Comparison of ENCODE assay signal across 22 cellular contexts in genomic region chr5:89028579-89029272, GRCh38.
DNase-seq lines count a peak whose midpoint lies in the region; ATAC-seq and TF ChIP-seq lines count a peak whose summit lies in the region.
"Had no signal": no experiment of that assay in that cellular context is flagged by ENCODE, and none has a peak within 500 bp of the region (broad histone marks: within the 10 kb centered on the region; RNA-seq: fewer than 3 reads in every experiment).

No MANE protein-coding gene starts in this region.

- no peak for ATAC-seq in IMR-90 (ENCODE audit: low read depth)
- ATAC-seq: heart left ventricle; naive thymus-derived CD4-positive, alpha-beta T cell; pancreas; Right ventricle myocardium inferior had no signal

- H3K36me3 ChIP-seq in IMR-90 (ENCODE audit: control insufficient read depth, insufficient read depth, low read length) (no peaks in the 10 kb centered on the region), prostate gland (no peaks in the 10 kb centered on the region), MG63 (no peaks in the 10 kb centered on the region)
- H3K36me3 ChIP-seq: esophagus squamous epithelium, heart left ventricle, pancreas, vagina had no signal

- H3K27ac ChIP-seq in IMR-90 (ENCODE audit: insufficient read depth, low read length): no peak overlapping the region
- no peak overlapping the region for H3K27ac ChIP-seq in prostate gland
- H3K27ac ChIP-seq: esophagus squamous epithelium, heart left ventricle, pancreas, vagina had no signal

- TF ChIP-seq CTCF in IMR-90 (conservative IDR thresholded peaks at IDR 0.05; ENCODE audit: low read depth, low read length) (no peak), prostate gland (IDR thresholded peaks at IDR 0.05) (no peak)

- no TSS peak for BruUV-seq in IMR-90 (replicated peaks; lab: Mats Ljungman, UMichigan)

- no peak overlapping the region for H2AK9ac ChIP-seq in IMR-90 (replicated peaks; ENCODE audit: low read depth, low read length, poor library complexity)

- TF ChIP-seq POLR2A in IMR-90 (IDR thresholded peaks at IDR 0.05; ENCODE audit: low read depth, low read length): no peak
- no peak for TF ChIP-seq POLR2A in prostate gland (IDR thresholded peaks at IDR 0.05)

- H3K27me3 ChIP-seq in IMR-90 (ENCODE audit: control insufficient read depth, insufficient read depth, low read length) (no peaks in the 10 kb centered on the region), prostate gland (replicated peaks; ENCODE audit: insufficient read depth) (no peaks in the 10 kb centered on the region), MG63 (no peaks in the 10 kb centered on the region)
- H3K27me3 ChIP-seq: esophagus squamous epithelium, heart left ventricle, pancreas, vagina had no signal

- H4K91ac ChIP-seq in IMR-90 (ENCODE audit: insufficient read depth, low read depth, low read length): no peak overlapping the region

- no peak overlapping the region for H3K18ac ChIP-seq in IMR-90 (ENCODE audit: low read depth, low read length)

- POLR2A ChIA-PET in IMR-90 (lab: Charles Lee; ENCODE audit: unreplicated experiment): no interaction called here

- H3K4me2 ChIP-seq in IMR-90 (ENCODE audit: low read depth, low read length): no peak overlapping the region

- no peak overlapping the region for H4K5ac ChIP-seq in IMR-90 (ENCODE audit: low read depth, low read length)

- in situ Hi-C loops in IMR-90 (cut with MboI; ENCODE audit: low sequenced_read_pairs): no loop called here

- H3K14ac ChIP-seq in IMR-90 (replicated peaks; ENCODE audit: low read depth, low read length): no peak overlapping the region

- CTCF ChIA-PET in IMR-90 (lab: Yijun Ruan, JAX): no interaction called here

- dilution Hi-C loops in IMR-90 (cut with HindIII; ENCODE audit: low sequenced_read_pairs, unreplicated experiment): no loop called here

- DNase-seq in ELR (ENCODE audit: low read depth) (peak; percentile 79), IMR-90 (peak; percentile 13), astrocyte of the hippocampus (ENCODE audit: low read depth, low spot score) (peak; percentile 16), kidney tubule cell (ENCODE audit: low spot score) (peak; percentile 72), OCI-M2 (lab: John Stamatoyannopoulos, UW; ENCODE audit: unreplicated experiment) (no peak), prostate gland (ENCODE audit: low spot score) (no peak), MG63 (no peak)
- DNase-seq: activated B cell treated with CpG ODN at 0.5 μM for 24 hours; activated naive CD8-positive, alpha-beta T cell treated with anti-CD3 and anti-CD28 coated beads, Interleukin-2, amount 10 ng/mL, durations not matched to agents 7 days and 5 days; Calu3; esophagus squamous epithelium; GF-D8; heart left ventricle; immature natural killer cell; naive thymus-derived CD4-positive, alpha-beta T cell; NCI-H2227 treated with DMSO at 0.1 percent for 48 hours; NK-92 treated with Interleukin-12 subunit alpha and Interleukin-12 subunit beta, amount 100 ng/mL, for 24 hours; pancreas; stimulated activated CD4-positive, alpha-beta T cell treated with anti-CD3 and anti-CD28 coated beads, Interleukin-4, amount 100 ng/mL, for 1 hour; substantia nigra had no signal

- no CpG with 5 or more reads among the region's 2 CpGs for WGBS in IMR-90 (ENCODE audit: extremely low coverage in 2 of 2, insufficient read length in 1 of 2), 2 experiments
- 56% methylated on average over 2 of the region's 2 CpGs for WGBS in prostate gland

- H2BK20ac ChIP-seq in IMR-90 (ENCODE audit: low read depth, low read length): no peak overlapping the region

- H3K9me3 ChIP-seq in IMR-90 (ENCODE audit: control insufficient read depth, insufficient read depth, low read length) (no peaks in the 10 kb centered on the region), prostate gland (no peaks in the 10 kb centered on the region), MG63 (no peaks in the 10 kb centered on the region; the same call in 1 of the 2 replicates)
- H3K9me3 ChIP-seq: esophagus squamous epithelium, heart left ventricle, pancreas, vagina had no signal

- no peak for TF ChIP-seq RAD21 in IMR-90 (IDR thresholded peaks at IDR 0.05; ENCODE audit: low read length)

- H3K9ac ChIP-seq in IMR-90 (ENCODE audit: low read depth, low read length): no peak overlapping the region

- no peak overlapping the region for H3K4ac ChIP-seq in IMR-90 (ENCODE audit: low read depth, low read length)

- no peak overlapping the region for H3K23ac ChIP-seq in IMR-90 (ENCODE audit: low read depth, low read length)

- H3K9me1 ChIP-seq in IMR-90 (ENCODE audit: insufficient read depth, low read length): no peaks in the 10 kb centered on the region

- intact Hi-C loops in IMR-90 (cut with micrococcal nuclease) (no loop called here), prostate gland (cut with DNase I) (no loop called here)

- H4K20me1 ChIP-seq in IMR-90 (ENCODE audit: insufficient read depth, low read length): no peaks in the 10 kb centered on the region

- H2BK15ac ChIP-seq in IMR-90 (ENCODE audit: low read depth, low read length): no peak overlapping the region

- no peak overlapping the region for H2BK5ac ChIP-seq in IMR-90 (ENCODE audit: low read depth, low read length, poor library complexity, severe bottlenecking)

- H2AFZ ChIP-seq in IMR-90 (replicated peaks; ENCODE audit: low read length, poor library complexity): no peak overlapping the region

- H3K4me3 ChIP-seq in IMR-90 (ENCODE audit: insufficient read depth, low read depth, low read length) (no peak overlapping the region), prostate gland (no peak overlapping the region), MG63 (no peak overlapping the region)
- H3K4me3 ChIP-seq: esophagus squamous epithelium, heart left ventricle, pancreas, vagina had no signal

- no peaks in the 10 kb centered on the region for H3K4me1 ChIP-seq in IMR-90 (ENCODE audit: control insufficient read depth, insufficient read depth, low read length)
- no peaks in the 10 kb centered on the region for H3K4me1 ChIP-seq in prostate gland (replicated peaks)
- H3K4me1 ChIP-seq: esophagus squamous epithelium, heart left ventricle, pancreas, vagina had no signal

- H3K56ac ChIP-seq in IMR-90 (ENCODE audit: extremely low read depth, insufficient read depth, low read length): no peak overlapping the region

- no peak overlapping the region for H2BK120ac ChIP-seq in IMR-90 (ENCODE audit: low read depth, low read length)

- no peak overlapping the region for H2AK5ac ChIP-seq in IMR-90 (ENCODE audit: low read depth, low read length)

- no peaks in the 10 kb centered on the region for H3K79me1 ChIP-seq in IMR-90 (ENCODE audit: low read depth in 1 of 2, low read length in 2 of 2)

- H4K8ac ChIP-seq in IMR-90 (ENCODE audit: low read depth in 2 of 2, low read length in 2 of 2): no peak overlapping the region

TF ChIP-seq in IMR-90, 13 proteins besides CTCF, POLR2A, EP300 and RAD21:
- no peak for TF ChIP-seq CHD1 (IDR thresholded peaks at IDR 0.05; ENCODE audit: low read depth, low read length)
- no peak for TF ChIP-seq SMC3 (IDR thresholded peaks at IDR 0.05; ENCODE audit: low read depth, low read length)
- TF ChIP-seq RFX5 (IDR thresholded peaks at IDR 0.05; ENCODE audit: low read depth, low read length): no peak
- no peak for TF ChIP-seq MXI1 (IDR thresholded peaks at IDR 0.05; ENCODE audit: borderline replicate concordance, low read depth, low read length)
- TF ChIP-seq CEBPB (IDR thresholded peaks at IDR 0.05; ENCODE audit: low read depth, low read length): no peak
- TF ChIP-seq MAZ (IDR thresholded peaks at IDR 0.05; ENCODE audit: borderline replicate concordance, low read depth, low read length): no peak
- TF ChIP-seq RCOR1 (IDR thresholded peaks at IDR 0.05; ENCODE audit: insufficient replicate concordance, low read length): no peak
- TF ChIP-seq USF2 (IDR thresholded peaks at IDR 0.05; ENCODE audit: low read depth, low read length): no peak
- TF ChIP-seq MAFK (IDR thresholded peaks at IDR 0.05; ENCODE audit: low read depth, low read length): no peak
- no peak for TF ChIP-seq FOS (IDR thresholded peaks at IDR 0.05; ENCODE audit: low read depth, low read length)
- TF ChIP-seq NFE2L2 (IDR thresholded peaks at IDR 0.05; ENCODE audit: low read depth, low read length): no peak
- TF ChIP-seq BHLHE40 (IDR thresholded peaks at IDR 0.05; ENCODE audit: low read depth, low read length): no peak

Comparison
In these comparisons a context has a peak if more than half of its experiments do, and no peak if none do; other contexts are left out.
1. DNase-seq: peak in ELR (single experiment), IMR-90 (single experiment), astrocyte of the hippocampus (single experiment) and kidney tubule cell (single experiment); none in OCI-M2 (single experiment), prostate gland (single experiment) and MG63 (single experiment).